Comparison of ENCODE assay signal across 24 cellular contexts in the genomic region with DNA sequence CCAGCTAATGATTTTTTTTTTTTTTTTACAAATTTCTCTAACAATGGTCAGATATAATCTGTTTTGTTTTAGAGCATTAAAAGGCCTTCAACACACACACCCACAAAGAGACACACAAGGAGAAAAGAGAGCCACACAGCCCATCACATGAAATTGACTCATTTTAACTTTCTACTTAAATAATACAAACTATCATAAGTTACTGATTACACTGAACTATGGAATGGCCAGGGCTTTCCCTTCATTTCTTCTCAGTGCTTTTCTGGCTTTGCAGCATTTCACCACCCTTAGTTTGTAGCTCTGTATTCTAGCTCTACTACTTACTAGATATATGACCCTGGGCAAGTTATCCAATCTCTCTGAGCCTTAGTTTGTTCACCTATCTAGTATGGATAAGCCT.
"Had no signal": no experiment of that assay in that cellular context is flagged by ENCODE, and none has a peak within 500 bp of the region (broad histone marks: within the 10 kb centered on the region; RNA-seq: fewer than 3 reads in every experiment).

No MANE protein-coding gene starts in this region.

- H3K9me3 ChIP-seq: adrenal gland had no signal

- H3K9me3 Mint-ChIP-seq: activated CD4-positive, alpha-beta memory T cell treated with anti-CD3 and anti-CD28 coated beads for 36 hours; activated CD4-positive, alpha-beta T cell treated with anti-CD3 and anti-CD28 coated beads, Interleukin-2, amount 10 ng/mL, durations not matched to agents 7 days and 5 days; activated naive CD8-positive, alpha-beta T cell treated with anti-CD3 and anti-CD28 coated beads, Interleukin-2, amount 10 ng/mL, durations not matched to agents 7 days and 5 days; activated T-helper 2 cell treated with anti-CD3 and anti-CD28 coated beads, Interferon-gamma antibody, Interleukin-2, Interleukin-4, amounts not matched to agents 10 μg/mL and 5 μg/mL and 100 μg/mL, durations not matched to agents 14 hours and 24 hours and 36 hours; T-helper 1 cell treated with Interleukin-12 subunit alpha and Interleukin-12 subunit beta and Interleukin-4 antibody, amounts not matched to agents 30 μg/mL and 1 μg/mL, for 36 hours had no signal

- DNase-seq: activated CD4-positive, alpha-beta memory T cell treated with anti-CD3 and anti-CD28 coated beads for 36 hours; activated CD4-positive, alpha-beta T cell treated with anti-CD3 and anti-CD28 coated beads, Interleukin-2, amount 10 ng/mL, durations not matched to agents 7 days and 5 days; activated CD4-positive, CD25-positive, alpha-beta regulatory T cell; activated CD8-positive, alpha-beta memory T cell treated with anti-CD3 and anti-CD28 coated beads for 24 hours; activated gamma-delta T cell treated with Interleukin-2 at 50 U/mL for 16 hours; activated naive CD4-positive, alpha-beta T cell treated with anti-CD3 and anti-CD28 coated beads, Interleukin-2, amount 50 U/mL, for 16 hours; activated naive CD8-positive, alpha-beta T cell treated with anti-CD3 and anti-CD28 coated beads, Interleukin-2, amount 10 ng/mL, durations not matched to agents 7 days and 5 days; activated T-cell treated with anti-CD3 and anti-CD28 coated beads, Interleukin-2, amount 50 U/mL, for 48 hours; adrenal gland; aorta; central memory CD4-positive, alpha-beta T cell; NCI-H1105; NCI-H1436; NCI-H187; NCI-H2081; NCI-H446; PC-3; SHP77 treated with DMSO at 0.1 percent for 48 hours; T-helper 9 cell had no signal

- H3K4me3 ChIP-seq: adrenal gland had no signal

- H3K27me3 Mint-ChIP-seq: activated CD4-positive, alpha-beta memory T cell treated with anti-CD3 and anti-CD28 coated beads for 36 hours; activated CD4-positive, alpha-beta T cell treated with anti-CD3 and anti-CD28 coated beads, Interleukin-2, amount 10 ng/mL, durations not matched to agents 7 days and 5 days; activated naive CD8-positive, alpha-beta T cell treated with anti-CD3 and anti-CD28 coated beads, Interleukin-2, amount 10 ng/mL, durations not matched to agents 7 days and 5 days had no signal

- H3K27ac ChIP-seq: adrenal gland, KMS-11 had no signal

- H3K27ac Mint-ChIP-seq: activated CD4-positive, alpha-beta memory T cell treated with anti-CD3 and anti-CD28 coated beads for 36 hours; activated CD4-positive, alpha-beta T cell treated with anti-CD3 and anti-CD28 coated beads, Interleukin-2, amount 10 ng/mL, durations not matched to agents 7 days and 5 days; activated naive CD8-positive, alpha-beta T cell treated with anti-CD3 and anti-CD28 coated beads, Interleukin-2, amount 10 ng/mL, durations not matched to agents 7 days and 5 days; activated T-helper 2 cell treated with anti-CD3 and anti-CD28 coated beads, Interferon-gamma antibody, Interleukin-2, Interleukin-4, amounts not matched to agents 10 μg/mL and 5 μg/mL and 100 μg/mL, durations not matched to agents 14 hours and 24 hours and 36 hours; T-helper 1 cell treated with Interleukin-12 subunit alpha and Interleukin-12 subunit beta and Interleukin-4 antibody, amounts not matched to agents 30 μg/mL and 1 μg/mL, for 36 hours had no signal

- FAIRE-seq: bronchial epithelial cell, RCC 7860 had no signal

- ATAC-seq: PC-3 had no signal

- H3K4me3 Mint-ChIP-seq: activated CD4-positive, alpha-beta memory T cell treated with anti-CD3 and anti-CD28 coated beads for 36 hours; activated CD4-positive, alpha-beta T cell treated with anti-CD3 and anti-CD28 coated beads, Interleukin-2, amount 10 ng/mL, durations not matched to agents 7 days and 5 days; activated naive CD8-positive, alpha-beta T cell treated with anti-CD3 and anti-CD28 coated beads, Interleukin-2, amount 10 ng/mL, durations not matched to agents 7 days and 5 days; T-helper 1 cell treated with Interleukin-12 subunit alpha and Interleukin-12 subunit beta and Interleukin-4 antibody, amounts not matched to agents 30 μg/mL and 1 μg/mL, for 36 hours had no signal

- H3K27me3 ChIP-seq: adrenal gland had no signal
